ENCODE assay signal across 22 cellular contexts in the genomic region with DNA sequence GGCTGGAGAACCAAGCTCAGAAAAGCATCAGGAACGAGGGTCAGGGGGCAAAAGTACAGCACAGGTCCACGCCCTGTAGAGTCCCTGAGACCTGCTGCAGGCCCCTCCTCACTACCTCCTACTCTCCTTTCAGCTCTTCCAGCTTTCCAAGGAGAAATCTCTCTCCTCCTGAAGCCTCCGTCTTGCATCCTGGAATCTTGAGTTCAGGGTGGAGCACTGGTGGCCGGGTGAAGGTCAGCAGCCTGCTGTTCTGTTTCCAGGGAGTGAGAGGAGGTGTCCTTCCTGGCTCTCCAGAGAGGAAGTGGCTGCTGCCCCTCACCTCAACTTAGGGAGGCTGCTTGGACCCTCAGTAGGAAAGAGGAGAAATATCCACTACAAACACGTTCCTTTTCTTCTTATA.
"Had no signal": no experiment of that assay in that cellular context is flagged by ENCODE, and none has a peak within 500 bp of the region (broad histone marks: within the 10 kb centered on the region; RNA-seq: fewer than 3 reads in every experiment).

No MANE protein-coding gene starts in this region.

- H3K4me1 ChIP-seq: adrenal gland, SJCRH30 had no signal

- H3K9me3 Mint-ChIP-seq: activated naive CD8-positive, alpha-beta T cell treated with anti-CD3 and anti-CD28 coated beads, Interleukin-2, amount 10 ng/mL, durations not matched to agents 7 days and 5 days; IgD-negative memory B cell; T-helper 1 cell treated with Interleukin-12 subunit alpha and Interleukin-12 subunit beta and Interleukin-4 antibody, amounts not matched to agents 30 μg/mL and 1 μg/mL, for 36 hours had no signal

- H3K36me3 ChIP-seq: adrenal gland, SJCRH30 had no signal

- H3K9me3 ChIP-seq: adrenal gland, body of pancreas, SJCRH30 had no signal

- H3K27ac ChIP-seq: adrenal gland, SJCRH30 had no signal

- H3K4me3 Mint-ChIP-seq: activated CD8-positive, alpha-beta T cell treated with anti-CD3 and anti-CD28 coated beads, Interleukin-2, amount 10 ng/mL, durations not matched to agents 7 days and 5 days; activated naive CD8-positive, alpha-beta T cell treated with anti-CD3 and anti-CD28 coated beads, Interleukin-2, amount 10 ng/mL, durations not matched to agents 7 days and 5 days; IgD-negative memory B cell; T-helper 1 cell treated with Interleukin-12 subunit alpha and Interleukin-12 subunit beta and Interleukin-4 antibody, amounts not matched to agents 30 μg/mL and 1 μg/mL, for 36 hours had no signal

- ATAC-seq: activated CD4-positive, CD25-positive, alpha-beta regulatory T cell treated with anti-CD3 and anti-CD28 coated beads, Interleukin-2, amount 50 U/mL, for 24 hours; activated CD8-positive, alpha-beta T cell treated with anti-CD3 and anti-CD28 coated beads, Interleukin-2, amount 10 ng/mL, durations not matched to agents 7 days and 5 days; Right ventricle myocardium inferior had no signal

- H3K27ac Mint-ChIP-seq: activated CD8-positive, alpha-beta T cell treated with anti-CD3 and anti-CD28 coated beads, Interleukin-2, amount 10 ng/mL, durations not matched to agents 7 days and 5 days; activated naive CD8-positive, alpha-beta T cell treated with anti-CD3 and anti-CD28 coated beads, Interleukin-2, amount 10 ng/mL, durations not matched to agents 7 days and 5 days; IgD-negative memory B cell; T-helper 1 cell treated with Interleukin-12 subunit alpha and Interleukin-12 subunit beta and Interleukin-4 antibody, amounts not matched to agents 30 μg/mL and 1 μg/mL, for 36 hours had no signal

- H3K4me1 Mint-ChIP-seq: activated naive CD8-positive, alpha-beta T cell treated with anti-CD3 and anti-CD28 coated beads, Interleukin-2, amount 10 ng/mL, durations not matched to agents 7 days and 5 days had no signal

- H3K36me3 Mint-ChIP-seq: activated naive CD8-positive, alpha-beta T cell treated with anti-CD3 and anti-CD28 coated beads, Interleukin-2, amount 10 ng/mL, durations not matched to agents 7 days and 5 days; IgD-negative memory B cell had no signal

- H3K27me3 ChIP-seq: adrenal gland, body of pancreas, SJCRH30 had no signal

- DNase-seq: activated CD4-positive, alpha-beta T cell treated with anti-CD3 and anti-CD28 coated beads for 4 hours; activated CD8-positive, alpha-beta memory T cell treated with anti-CD3 and anti-CD28 coated beads, Interleukin-2, amount 50 U/mL, for 48 hours; activated CD8-positive, alpha-beta T cell treated with anti-CD3 and anti-CD28 coated beads, Interleukin-2, amount 10 ng/mL, durations not matched to agents 7 days and 5 days; activated naive CD4-positive, alpha-beta T cell treated with anti-CD3 and anti-CD28 coated beads, Interleukin-2, amount 50 U/mL, for 16 hours; activated naive CD8-positive, alpha-beta T cell treated with anti-CD3 and anti-CD28 coated beads, Interleukin-2, amount 10 ng/mL, durations not matched to agents 7 days and 5 days; activated T-cell treated with anti-CD3 and anti-CD28 coated beads, Interleukin-2, amount 50 U/mL, for 1 hour; adrenal gland; aorta; KG1; NCI-H1048; NCI-H187 treated with DMSO at 0.1 percent for 48 hours; NCI-H2107; NCI-H2171 treated with DMSO at 0.1 percent for 48 hours; NCI-H226; NCI-H774; RPMI8226 had no signal

- H3K4me3 ChIP-seq: adrenal gland, body of pancreas, SJCRH30 had no signal
